Comparison of ENCODE assay signal across 19 cellular contexts in genomic region chr7:101133621-101134398, GRCh38. TPM values are rescaled to one million over a fixed set of nuclear protein-coding genes. Genes with fewer than 3 reads are reported as not detected.
DNase-seq lines count a peak whose midpoint lies in the region; FAIRE-seq and TF ChIP-seq lines count a peak whose summit lies in the region.
"Had no signal": no experiment of that assay in that cellular context is flagged by ENCODE, and none has a peak within 500 bp of the region (broad histone marks: within the 10 kb centered on the region; RNA-seq: fewer than 3 reads in every experiment).

No MANE protein-coding gene starts in this region.

- FAIRE-seq in RCC 7860 (lab: Jason Lieb, UNC) (no peak), H1 (lab: Jason Lieb, UNC) (no peak)

- H2BK20ac ChIP-seq in H1 (ENCODE audit: low read length) = 0 out of 2 replicates have a peak overlapping the region, but pooled peaks have one; percentile 32

- POLR2A ChIA-PET in H1 (lab: Charles Lee; ENCODE audit: partially characterized antibody) = interaction anchor here (0.6 to 1.8 kb wide), 4 partner anchors 10 to 655 kb away, joined by 3 to 8 read pairs (median 4); partner anchors contain the start of gene TSC22D4

- 0 out of 2 replicates have a peak overlapping the region, but pooled peaks have one; percentile 29 for H2BK15ac ChIP-seq in H1 (ENCODE audit: low read length)

- H4K8ac ChIP-seq in H1 (ENCODE audit: extremely low read depth, insufficient read depth, low read length) = no peak overlapping the region

- no peak overlapping the region for H2BK120ac ChIP-seq in H1 (replicated peaks; ENCODE audit: low read depth, low read length)

- TF ChIP-seq CTCF in CD14-positive monocyte (IDR thresholded peaks at IDR 0.05) = no peak
- TF ChIP-seq CTCF in H1 (IDR thresholded peaks at IDR 0.05; ENCODE audit: control extremely low read depth in 1 of 3, insufficient read depth in 1 of 3, low read depth in 1 of 3, low read length in 3 of 3) = no peak
- no peak for TF ChIP-seq CTCF in neural progenitor cell (IDR thresholded peaks at IDR 0.05)

- no peak overlapping the region for H3K56ac ChIP-seq in H1 (replicated peaks; ENCODE audit: insufficient read length, low read depth, low read length)

- DNase-seq in CD14-positive monocyte (ENCODE audit: low spot score) = no peak
- DNase-seq in RCC 7860 (ENCODE audit: low spot score) = peak; percentile 21
- no peak for DNase-seq in H1 (ENCODE audit: low read depth in 1 of 2, low spot score in 2 of 2)
- no peak for DNase-seq in neural progenitor cell (ENCODE audit: low spot score)
- no peak for DNase-seq in activated CD4-positive, alpha-beta T cell treated with anti-CD3 and anti-CD28 coated beads for 1 hour
- no peak for DNase-seq in NCI-H146 (lab: John Stamatoyannopoulos, UW)
- DNase-seq in NCI-H2081 treated with DMSO at 0.1 percent for 48 hours (lab: John Stamatoyannopoulos, UW) = no peak
- DNase-seq in activated CD8-positive, alpha-beta memory T cell treated with anti-CD3 and anti-CD28 coated beads, Interleukin-2, amount 50 U/mL, for 48 hours = no peak
- DNase-seq: activated CD8-positive, alpha-beta T cell treated with anti-CD3 and anti-CD28 coated beads for 36 hours; activated naive CD4-positive, alpha-beta T cell; C1 segment of cervical spinal cord; MG63; NCI-H2171 treated with DMSO at 0.1 percent for 48 hours; stimulated activated CD4-positive, alpha-beta T cell treated with anti-CD3 and anti-CD28 coated beads, Interleukin-2, amount 100 ng/mL, for 24 hours had no signal

- H3K9me3 ChIP-seq in H1 (ENCODE audit: insufficient read depth in 2 of 2, low read depth in 1 of 2, low read length in 1 of 2) = no peaks in the 10 kb centered on the region
- no peaks in the 10 kb centered on the region for H3K9me3 ChIP-seq in neural progenitor cell (ENCODE audit: low read depth)
- H3K9me3 ChIP-seq: MG63 had no signal

- H3K36me3 Mint-ChIP-seq in CD14-positive monocyte (peaks cover 0 to 2% of the 10 kb centered on the region in 2 donors), neural progenitor cell (peaks cover 2% of the 10 kb centered on the region)

- H4K91ac ChIP-seq in H1 (replicated peaks; ENCODE audit: insufficient read length, low read length) = peak overlapping the region; percentile 31

- no peaks in the 10 kb centered on the region for H3K79me1 ChIP-seq in H1 (ENCODE audit: low read depth, low read length)

- TF ChIP-seq EP300 in H1 (IDR thresholded peaks at IDR 0.05; ENCODE audit: borderline replicate concordance in 1 of 2, low read depth in 2 of 2, low read length in 2 of 2) = no peak

- 0 out of 2 replicates have a peak overlapping the region, but pooled peaks have one; percentile 28 for H2AK5ac ChIP-seq in H1 (ENCODE audit: low read depth, low read length)

- peak overlapping the region; percentile 56 for H2BK5ac ChIP-seq in H1 (ENCODE audit: low read depth, low read length)

- H3K23ac ChIP-seq in H1 (ENCODE audit: insufficient read length) = no peak overlapping the region

- H3K9ac ChIP-seq in H1 (replicated peaks in 1 of 4; ENCODE audit: extremely low read depth in 1 of 4, low read depth in 3 of 4, low read length in 3 of 4) (no peak overlapping the region), neural progenitor cell (no peak overlapping the region)

- H3K27me3 ChIP-seq in H1 (replicated peaks in 1 of 4; ENCODE audit: control insufficient read depth in 3 of 4, extremely low read depth in 1 of 4, insufficient read depth in 3 of 4, low read length in 3 of 4) (peaks cover 0 to 2% (median 0%) of the 10 kb centered on the region in 4 experiments; a peak in 1 of 7 replicates), neural progenitor cell (no peaks in the 10 kb centered on the region)
- H3K27me3 ChIP-seq: MG63 had no signal

- H2BK12ac ChIP-seq in H1 (ENCODE audit: low read depth, low read length) = peak overlapping the region; percentile 80; the same call in 1 of the 2 replicates

- CTCF ChIA-PET in H1 (lab: Charles Lee; ENCODE audit: partially characterized antibody) = interaction anchor here (0.6 to 9.0 kb wide), 12 partner anchors 8 to 244 kb away, joined by 3 to 80 read pairs (median 3); partner anchors contain the start of genes MUC3A, SERPINE1 and UFSP1

- H3K27ac ChIP-seq in H1 (ENCODE audit: low read depth, low read length) (no peak overlapping the region), neural progenitor cell (no peak overlapping the region)

- H3K4me2 ChIP-seq in H1 (ENCODE audit: insufficient read depth in 1 of 2, low read depth in 2 of 2, low read length in 2 of 2) = peak overlapping the region in 1 of 2 experiments; percentile 15; a peak in 1 of 4 replicates
- H3K4me2 ChIP-seq in neural progenitor cell = peak overlapping the region; percentile 70

- H4K20me1 ChIP-seq in H1 (replicated peaks in 1 of 2; ENCODE audit: control insufficient read depth in 1 of 2, insufficient read depth in 2 of 2, low read length in 2 of 2) (no peaks in the 10 kb centered on the region), neural progenitor cell (ENCODE audit: low read depth) (no peaks in the 10 kb centered on the region)

- peak overlapping the region in 5 of 7 donors; percentile 19 to 76 (median 29) for H3K27ac Mint-ChIP-seq in CD14-positive monocyte
- H3K27ac Mint-ChIP-seq in neural progenitor cell = peak overlapping the region; percentile 7
- H3K27ac Mint-ChIP-seq: activated CD8-positive, alpha-beta T cell treated with anti-CD3 and anti-CD28 coated beads for 36 hours; progenitor cell of endocrine pancreas; stimulated activated effector memory CD8-positive, alpha-beta T cell treated with anti-CD3 and anti-CD28 coated beads, Interleukin-12 subunit alpha, Interleukin-12 subunit beta, amount 100 ng/mL, for 72 hours; T-helper 1 cell treated with Interleukin-12 subunit alpha and Interleukin-12 subunit beta and Interleukin-4 antibody, amounts not matched to agents 30 μg/mL and 1 μg/mL, for 36 hours had no signal

- H3K4me1 Mint-ChIP-seq in CD14-positive monocyte (peaks cover 40% of the 10 kb centered on the region), neural progenitor cell (peaks cover 36% of the 10 kb centered on the region)

- H3K36me3 ChIP-seq in H1 (ENCODE audit: control insufficient read depth in 2 of 4, insufficient read depth in 4 of 4, low read length in 3 of 4) (no peaks in the 10 kb centered on the region), neural progenitor cell (no peaks in the 10 kb centered on the region)

- H2AFZ ChIP-seq in H1 (ENCODE audit: low read length) (peak overlapping the region; percentile 63; the same call in 1 of the 2 replicates), neural progenitor cell (replicated peaks) (peak overlapping the region; percentile 68)

- WGBS in H1 (ENCODE audit: extremely low coverage in 1 of 2, insufficient coverage in 1 of 2, insufficient read length in 1 of 2, insufficient replicate concordance in 2 of 2, low coverage in 1 of 2, low lambda C conversion rate in 2 of 2, missing lambda C conversion rate in 1 of 2), 2 experiments = 71% methylated on average over 15 of the region's 15 CpGs; no CpG with 5 or more reads in 1 of the 2 experiments

- no peaks in the 10 kb centered on the region for H3K23me2 ChIP-seq in H1 (ENCODE audit: low read depth, low read length)

- H3K79me2 ChIP-seq in H1 (ENCODE audit: control insufficient read depth in 1 of 2, insufficient read depth in 2 of 2, low read length in 2 of 2) (no peaks in the 10 kb centered on the region), neural progenitor cell (ENCODE audit: low read depth) (no peaks in the 10 kb centered on the region)

- H3K9me3 Mint-ChIP-seq in CD14-positive monocyte = peaks cover 0 to 5% (median 0%) of the 10 kb centered on the region in 7 donors
- H3K9me3 Mint-ChIP-seq in neural progenitor cell = no peaks in the 10 kb centered on the region
- H3K9me3 Mint-ChIP-seq: activated CD8-positive, alpha-beta T cell treated with anti-CD3 and anti-CD28 coated beads for 36 hours; stimulated activated effector memory CD8-positive, alpha-beta T cell treated with anti-CD3 and anti-CD28 coated beads, Interleukin-12 subunit alpha, Interleukin-12 subunit beta, amount 100 ng/mL, for 72 hours; T-helper 1 cell treated with Interleukin-12 subunit alpha and Interleukin-12 subunit beta and Interleukin-4 antibody, amounts not matched to agents 30 μg/mL and 1 μg/mL, for 36 hours had no signal

- TF ChIP-seq RAD21 in H1 (IDR thresholded peaks at IDR 0.05 in 1 of 2, conservative IDR thresholded peaks at IDR 0.05 in 1 of 2; ENCODE audit: low read depth in 2 of 2, low read length in 2 of 2) = no peak

- peaks cover 15 to 54% (median 41%) of the 10 kb centered on the region in 3 donors for H3K27me3 Mint-ChIP-seq in CD14-positive monocyte (ENCODE audit: low read depth in 3 of 3)
- H3K27me3 Mint-ChIP-seq in neural progenitor cell (ENCODE audit: insufficient read depth, low read depth) = peaks cover 6% of the 10 kb centered on the region

- H3K4ac ChIP-seq in H1 (replicated peaks; ENCODE audit: insufficient read length, low read depth, low read length) = no peak overlapping the region

- no peak for TF ChIP-seq POLR2A in H1 (IDR thresholded peaks at IDR 0.05; ENCODE audit: control extremely low read depth in 1 of 2, low read depth in 2 of 2, low read length in 2 of 2)

- H3K4me3 Mint-ChIP-seq in CD14-positive monocyte (peak overlapping the region in 1 of 2 donors; percentile 22), neural progenitor cell (peak overlapping the region; percentile 44)
- H3K4me3 Mint-ChIP-seq: activated CD8-positive, alpha-beta T cell treated with anti-CD3 and anti-CD28 coated beads for 36 hours; stimulated activated effector memory CD8-positive, alpha-beta T cell treated with anti-CD3 and anti-CD28 coated beads, Interleukin-12 subunit alpha, Interleukin-12 subunit beta, amount 100 ng/mL, for 72 hours; T-helper 1 cell treated with Interleukin-12 subunit alpha and Interleukin-12 subunit beta and Interleukin-4 antibody, amounts not matched to agents 30 μg/mL and 1 μg/mL, for 36 hours had no signal

- peaks cover 14% of the 10 kb centered on the region for H3F3A ChIP-seq in neural progenitor cell (ENCODE audit: low read depth)

- H3K4me1 ChIP-seq in H1 (replicated peaks in 1 of 4; ENCODE audit: control insufficient read depth in 3 of 4, insufficient read depth in 4 of 4, low read length in 3 of 4) = peaks cover 2 to 14% (median 6%) of the 10 kb centered on the region in 4 experiments; a peak in 6 of 7 replicates
- H3K4me1 ChIP-seq in neural progenitor cell = peaks cover 22% of the 10 kb centered on the region

- H3K18ac ChIP-seq in H1 (ENCODE audit: extremely low read depth, low read length) = peak overlapping the region; percentile 48; the same call in 1 of the 2 replicates

- H3K4me3 ChIP-seq in H1 (ENCODE audit: extremely low read depth in 1 of 4, insufficient read depth in 2 of 4, low read depth in 3 of 4, low read length in 4 of 4) (no peak overlapping the region; a peak in 2 of 8 replicates), neural progenitor cell (peak overlapping the region; percentile 24)
- H3K4me3 ChIP-seq: MG63 had no signal

- no peak overlapping the region for H4K5ac ChIP-seq in H1 (ENCODE audit: insufficient read length, low read depth, low read length)

- intact Hi-C loops in CD14-positive monocyte (cut with micrococcal nuclease) = no loop called here

- no peak overlapping the region for H3K14ac ChIP-seq in H1 (ENCODE audit: insufficient read length)

RNA-seq across cellular contexts. Expression of gene SERPINE1, which starts 6.9 kb away (rescaled TPM):
- polyA plus RNA-seq in CD14-positive monocyte (under 1 TPM; 0.07 to 0.16 TPM), H1 (2011; rRNA removed) (3.7 and 3.8 TPM in 2 replicates)
- total RNA-seq in H1 (2021; fragmentation: NEBNext Ultra II Directional; extraction: Animal tissue kit (Norgen Biotek cat#: 25700)) = 5.6 and 6.8 TPM in 2 replicates
- polyA plus RNA-seq in H1 (2011; cell fraction: cytosol; rRNA removed) = 3.4 TPM
- 2.8 TPM for polyA plus RNA-seq in H1 (2011; cell fraction: nucleus; rRNA removed)
- 2.5 to 2.9 TPM (median 2.7 TPM) in 4 replicates for polyA plus RNA-seq in H1 (2012, experiment 1 of 2)
- polyA plus RNA-seq in H1 (2012, experiment 2 of 2) = 1.9 TPM
- polyA plus RNA-seq in H1 (2013, experiment 1 of 2) = 20.1 TPM
- 28.6 TPM for polyA plus RNA-seq in H1 (2013, experiment 2 of 2)
- 4.2 and 4.4 TPM in 2 replicates for polyA minus RNA-seq in H1 (2011; rRNA and poly(A)+ RNA removed)
- 1.9 TPM for polyA minus RNA-seq in H1 (2011; cell fraction: cytosol; rRNA and poly(A)+ RNA removed)
- polyA minus RNA-seq in H1 (2011; cell fraction: nucleus; rRNA and poly(A)+ RNA removed) = 1.00 TPM
- total RNA-seq in neural progenitor cell (ENCODE audit: low replicate concordance) = 0.03 TPM in 1 of 2 replicates, not detected in the other

RNA-seq across cellular contexts. Expression of gene AP1S1, which starts 20.5 kb away (rescaled TPM):
- 10 to 100 TPM; 10.1 to 10.9 TPM for polyA plus RNA-seq in CD14-positive monocyte
- total RNA-seq in H1 (2021; fragmentation: NEBNext Ultra II Directional; extraction: Animal tissue kit (Norgen Biotek cat#: 25700)) = 56.0 and 56.1 TPM in 2 replicates
- polyA plus RNA-seq in H1 (2011; rRNA removed) = 59.3 and 72.3 TPM in 2 replicates
- 115 TPM for polyA plus RNA-seq in H1 (2011; cell fraction: cytosol; rRNA removed)
- 109 TPM for polyA plus RNA-seq in H1 (2011; cell fraction: nucleus; rRNA removed)
- 81.1 to 105 TPM (median 95.8 TPM) in 4 replicates for polyA plus RNA-seq in H1 (2012, experiment 1 of 2)
- 90.0 TPM for polyA plus RNA-seq in H1 (2012, experiment 2 of 2)
- polyA plus RNA-seq in H1 (2013, experiment 1 of 2) = 35.2 TPM
- polyA plus RNA-seq in H1 (2013, experiment 2 of 2) = 33.6 TPM
- polyA minus RNA-seq in H1 (2011; rRNA and poly(A)+ RNA removed) = 47.0 and 58.4 TPM in 2 replicates
- 17.9 TPM for polyA minus RNA-seq in H1 (2011; cell fraction: cytosol; rRNA and poly(A)+ RNA removed)
- 16.7 TPM for polyA minus RNA-seq in H1 (2011; cell fraction: nucleus; rRNA and poly(A)+ RNA removed)
- total RNA-seq in neural progenitor cell (ENCODE audit: low replicate concordance) = 74.4 and 94.2 TPM in 2 replicates

RNA-seq across cellular contexts. Expression of gene VGF, which starts 31.6 kb away (rescaled TPM):
- not detected for polyA plus RNA-seq in CD14-positive monocyte
- 7.0 and 7.4 TPM in 2 replicates for total RNA-seq in H1 (2021; fragmentation: NEBNext Ultra II Directional; extraction: Animal tissue kit (Norgen Biotek cat#: 25700))
- polyA plus RNA-seq in H1 (2011; rRNA removed) = 1.6 and 3.0 TPM in 2 replicates
- 2.2 TPM for polyA plus RNA-seq in H1 (2011; cell fraction: cytosol; rRNA removed)
- polyA plus RNA-seq in H1 (2011; cell fraction: nucleus; rRNA removed) = 4.2 TPM
- polyA plus RNA-seq in H1 (2012, experiment 1 of 2) = 8.2 to 13.3 TPM (median 11.5 TPM) in 4 replicates
- polyA plus RNA-seq in H1 (2012, experiment 2 of 2) = 6.6 TPM
- polyA plus RNA-seq in H1 (2013, experiment 1 of 2) = 29.9 TPM
- 28.2 TPM for polyA plus RNA-seq in H1 (2013, experiment 2 of 2)
- polyA minus RNA-seq in H1 (2011; rRNA and poly(A)+ RNA removed) = 0.19 and 0.20 TPM in 2 replicates
- polyA minus RNA-seq in H1 (2011; cell fraction: cytosol; rRNA and poly(A)+ RNA removed) = 3.1 TPM
- 1.2 TPM for polyA minus RNA-seq in H1 (2011; cell fraction: nucleus; rRNA and poly(A)+ RNA removed)
- 0.65 and 1.6 TPM in 2 replicates for total RNA-seq in neural progenitor cell (ENCODE audit: low replicate concordance)
- total RNA-seq: activated CD8-positive, alpha-beta T cell treated with anti-CD3 and anti-CD28 coated beads for 36 hours had no signal

RNA-seq across cellular contexts. Expression of gene NAT16, which starts 46.3 kb away (rescaled TPM):
- polyA plus RNA-seq in CD14-positive monocyte = not detected
- 0.84 and 1.0 TPM in 2 replicates for total RNA-seq in H1 (2021; fragmentation: NEBNext Ultra II Directional; extraction: Animal tissue kit (Norgen Biotek cat#: 25700))
- 0.26 and 0.47 TPM in 2 replicates for polyA plus RNA-seq in H1 (2011; rRNA removed)
- polyA plus RNA-seq in H1 (2011; cell fraction: cytosol; rRNA removed) = 1.1 TPM
- polyA plus RNA-seq in H1 (2011; cell fraction: nucleus; rRNA removed) = 1.7 TPM
- 0.62 to 1.2 TPM (median 0.80 TPM) in 4 replicates for polyA plus RNA-seq in H1 (2012, experiment 1 of 2)
- 0.59 TPM for polyA plus RNA-seq in H1 (2012, experiment 2 of 2)
- polyA plus RNA-seq in H1 (2013, experiment 1 of 2) = 0.55 TPM
- 0.37 TPM for polyA plus RNA-seq in H1 (2013, experiment 2 of 2)
- polyA minus RNA-seq in H1 (2011; rRNA and poly(A)+ RNA removed) = 0.16 TPM in 1 of 2 replicates, not detected in the other
- polyA minus RNA-seq in H1 (2011; cell fraction: cytosol; rRNA and poly(A)+ RNA removed) = not detected
- polyA minus RNA-seq in H1 (2011; cell fraction: nucleus; rRNA and poly(A)+ RNA removed) = 1.00 TPM
- total RNA-seq in neural progenitor cell (ENCODE audit: low replicate concordance) = 0.28 TPM in 1 of 2 replicates, not detected in the other
- total RNA-seq: activated CD8-positive, alpha-beta T cell treated with anti-CD3 and anti-CD28 coated beads for 36 hours; mesenteric fat pad; progenitor cell of endocrine pancreas had no signal
- polyA plus RNA-seq: esophagus had no signal

RNA-seq across cellular contexts. Expression of gene TRIM56, which starts 48.5 kb away (rescaled TPM):
- 1 to 10 TPM in 1 of 2 donors, under 1 TPM in 1; 0.66 to 1.2 TPM for polyA plus RNA-seq in CD14-positive monocyte
- 17.5 and 18.8 TPM in 2 replicates for total RNA-seq in H1 (2021; fragmentation: NEBNext Ultra II Directional; extraction: Animal tissue kit (Norgen Biotek cat#: 25700))
- polyA plus RNA-seq in H1 (2011; rRNA removed) = 2.0 and 3.4 TPM in 2 replicates
- polyA plus RNA-seq in H1 (2011; cell fraction: cytosol; rRNA removed) = 3.5 TPM
- polyA plus RNA-seq in H1 (2011; cell fraction: nucleus; rRNA removed) = 11.9 TPM
- 11.8 to 21.3 TPM (median 14.5 TPM) in 4 replicates for polyA plus RNA-seq in H1 (2012, experiment 1 of 2)
- polyA plus RNA-seq in H1 (2012, experiment 2 of 2) = 3.0 TPM
- 9.3 TPM for polyA plus RNA-seq in H1 (2013, experiment 1 of 2)
- polyA plus RNA-seq in H1 (2013, experiment 2 of 2) = 8.3 TPM
- polyA minus RNA-seq in H1 (2011; rRNA and poly(A)+ RNA removed) = 6.9 and 9.2 TPM in 2 replicates
- 5.9 TPM for polyA minus RNA-seq in H1 (2011; cell fraction: cytosol; rRNA and poly(A)+ RNA removed)
- polyA minus RNA-seq in H1 (2011; cell fraction: nucleus; rRNA and poly(A)+ RNA removed) = 9.1 TPM
- total RNA-seq in neural progenitor cell (ENCODE audit: low replicate concordance) = 1.4 and 2.3 TPM in 2 replicates
